ENCODE assay signal across 24 cellular contexts in genomic region chr4:114562176-114562904, GRCh38. TPM values are rescaled to one million over a fixed set of nuclear protein-coding genes. Genes with fewer than 3 reads are reported as not detected.
DNase-seq lines count a peak whose midpoint lies in the region; TF ChIP-seq lines count a peak whose summit lies in the region.
"Had no signal": no experiment of that assay in that cellular context is flagged by ENCODE, and none has a peak within 500 bp of the region (broad histone marks: within the 10 kb centered on the region; RNA-seq: fewer than 3 reads in every experiment).

No MANE protein-coding gene starts in this region.

- no peaks in the 10 kb centered on the region for H3K27me3 ChIP-seq in NT2/D1 (ENCODE audit: insufficient read depth, insufficient read length)
- H3K27me3 ChIP-seq in transverse colon = no peaks in the 10 kb centered on the region
- H3K27me3 ChIP-seq: upper lobe of right lung had no signal

- TF ChIP-seq CTCF in transverse colon (IDR thresholded peaks at IDR 0.05) = no peak

- H3K4me3 ChIP-seq in NT2/D1 (ENCODE audit: insufficient read length, low read depth) (no peak overlapping the region), transverse colon (no peak overlapping the region)
- H3K4me3 ChIP-seq: GM23248, prostate gland, upper lobe of right lung had no signal

- in situ Hi-C loops in transverse colon (cut with MboI; ENCODE audit: low pct_ligation_motif_present in 1 of 4, low pct_unique_long_range_greater_than_20kb in 1 of 4, low sequenced_read_pairs in 3 of 4) = no loop called here

- H3K27ac ChIP-seq in transverse colon = peak overlapping the region; percentile 0 to 79 (median 58)
- H3K27ac ChIP-seq: GM23248, prostate gland, upper lobe of right lung had no signal

- intact Hi-C loops in transverse colon (cut with DNase I; ENCODE audit: low total_unique reads) = loop anchor here (10.0 kb wide), 1 partner anchor 72 kb away; no protein-coding TSS in a partner anchor

- H3K9ac ChIP-seq in NT2/D1 (ENCODE audit: insufficient read length, low read depth) = no peak overlapping the region
- H3K9ac ChIP-seq: GM23248 had no signal

- TF ChIP-seq POLR2A in transverse colon (IDR thresholded peaks at IDR 0.05) = no peak

- peak; percentile 2 for DNase-seq in NCI-H146 (lab: John Stamatoyannopoulos, UW)
- DNase-seq in NCI-H146 treated with DMSO at 0.1 percent for 48 hours (lab: John Stamatoyannopoulos, UW; ENCODE audit: unreplicated experiment) = no peak
- peak; percentile 22 for DNase-seq in NT2/D1 (ENCODE audit: low read depth, low spot score)
- DNase-seq in iPS DF 4.7 (ENCODE audit: extremely low read depth, low spot score) = peak; percentile 64
- DNase-seq in transverse colon = no peak
- no peak for DNase-seq in HUDEP-2 (lab: John Stamatoyannopoulos, UW; ENCODE audit: unreplicated experiment in 76 of 76)
- no peak for DNase-seq in amygdala (lab: John Stamatoyannopoulos, UW)
- no peak for DNase-seq in amniotic stem cell (lab: John Stamatoyannopoulos, UW)
- DNase-seq: activated naive CD4-positive, alpha-beta T cell treated with anti-CD3 and anti-CD28 coated beads, Interleukin-2, amount 10 ng/mL, durations not matched to agents 7 days and 5 days; CD8-positive, alpha-beta T cell; DMS 273 treated with DMSO at 0.1 percent for 48 hours; effector memory CD4-positive, alpha-beta T cell; GM23248; immature natural killer cell; NCI-H1105; NCI-H2081; NCI-H2227 treated with DMSO at 0.1 percent for 48 hours; NCI-H774; Right ventricle myocardium superior; stimulated activated CD4-positive, alpha-beta T cell treated with anti-CD3 and anti-CD28 coated beads, Interleukin-4, amount 100 ng/mL, for 24 hours; substantia nigra; T-helper 9 cell; upper lobe of right lung had no signal

- H3K9me3 ChIP-seq in NT2/D1 (ENCODE audit: insufficient read depth, low read length) (peaks cover 55% of the 10 kb centered on the region), transverse colon (peaks cover 6 to 17% of the 10 kb centered on the region in 2 donors)
- H3K9me3 ChIP-seq: prostate gland, upper lobe of right lung had no signal

- TF ChIP-seq EP300 in transverse colon (IDR thresholded peaks at IDR 0.05; ENCODE audit: low read depth) = no peak

- no peaks in the 10 kb centered on the region for H3K36me3 ChIP-seq in NT2/D1 (ENCODE audit: insufficient read depth, insufficient read length, low read length)
- no peaks in the 10 kb centered on the region for H3K36me3 ChIP-seq in transverse colon
- H3K36me3 ChIP-seq: prostate gland, upper lobe of right lung had no signal

- WGBS in transverse colon (ENCODE audit: low coverage in 1 of 2), 2 donors = 5 to 8% methylated on average over 2 of the region's 2 CpGs

- no peaks in the 10 kb centered on the region for H3K4me1 ChIP-seq in NT2/D1 (ENCODE audit: insufficient read depth, insufficient read length)
- H3K4me1 ChIP-seq in transverse colon = peaks cover 0 to 25% (median 15%) of the 10 kb centered on the region in 4 donors
- H3K4me1 ChIP-seq: prostate gland, upper lobe of right lung had no signal

RNA-seq across cellular contexts. Expression of gene UGT8, which starts 36.3 kb away (rescaled TPM):
- 10 to 100 TPM; 41.0 to 63.6 (median 55.7) TPM for total RNA-seq in transverse colon
- total RNA-seq: GM23248 had no signal

Comparison
In these comparisons a context has a peak if more than half of its experiments do, and no peak if none do; other contexts are left out.
1. DNase-seq: peak in NCI-H146 (single experiment), NT2/D1 (single experiment) and iPS DF 4.7 (single experiment); none in NCI-H146 treated with DMSO at 0.1 percent for 48 hours (single experiment), transverse colon (single experiment), HUDEP-2 (0 of 76), amygdala (0 of 56) and amniotic stem cell (single experiment).